In genomic region chr7:50625360-50625759, GRCh38 we compare ENCODE assay signal across 19 cellular contexts.
DNase-seq lines count a peak whose midpoint lies in the region; ATAC-seq, FAIRE-seq and TF ChIP-seq lines count a peak whose summit lies in the region.
"Had no signal": no experiment of that assay in that cellular context is flagged by ENCODE, and none has a peak within 500 bp of the region (broad histone marks: within the 10 kb centered on the region; RNA-seq: fewer than 3 reads in every experiment).

No MANE protein-coding gene starts in this region.

- CTCF ChIA-PET in K562 (lab: Yijun Ruan, JAX; ENCODE audit: low intra/inter-chr PET ratio) = no interaction called here

- H3K27me3 ChIP-seq in left ventricle myocardium inferior (ENCODE audit: low read depth) = no peaks in the 10 kb centered on the region
- H3K27me3 ChIP-seq in K562 (ENCODE audit: control insufficient read depth in 2 of 2, insufficient read depth in 2 of 2, low read length in 2 of 2) = no peaks in the 10 kb centered on the region
- H3K27me3 ChIP-seq in heart right ventricle = no peaks in the 10 kb centered on the region
- H3K27me3 ChIP-seq: BE2C had no signal

- peaks cover 11% of the 10 kb centered on the region for H3K36me3 ChIP-seq in left ventricle myocardium inferior
- peaks cover 27% of the 10 kb centered on the region; the same call in 2 of the 3 replicates for H3K36me3 ChIP-seq in K562 (ENCODE audit: control insufficient read depth, insufficient read depth, low read length)
- H3K36me3 ChIP-seq in heart right ventricle = peaks cover 0 to 54% (median 8%) of the 10 kb centered on the region in 9 donors
- H3K36me3 ChIP-seq: BE2C had no signal

- H3K79me2 ChIP-seq in K562 (ENCODE audit: control insufficient read depth, insufficient read depth, low read length) = 0 out of 3 replicates have a peak, but pooled peaks cover 4% of the 10 kb centered on the region

- H3K4me2 ChIP-seq in K562 (ENCODE audit: insufficient read depth, low read length) = no peak overlapping the region
- H3K4me2 ChIP-seq: A549, GM23338 had no signal

- TF ChIP-seq EP300 in K562 (IDR thresholded peaks at IDR 0.05; ENCODE audit: low read length) = no peak

- FAIRE-seq in K562 (lab: Jason Lieb, UNC) = no peak
- FAIRE-seq in urothelium cell line (lab: Jason Lieb, UNC) = peak; percentile 40
- FAIRE-seq: A549, D721Med, G401.6, GM12891 had no signal

- H3K4me1 ChIP-seq in left ventricle myocardium inferior (peaks cover 85% of the 10 kb centered on the region), K562 (replicated peaks in 1 of 2; ENCODE audit: control insufficient read depth in 2 of 2, insufficient read depth in 2 of 2, low read length in 2 of 2) (0 out of 5 replicates have a peak, but pooled peaks cover 0 to 3% of the 10 kb centered on the region in 2 experiments), heart right ventricle (peaks cover 0 to 77% (median 42%) of the 10 kb centered on the region in 9 donors)
- H3K4me1 ChIP-seq: A549, BE2C had no signal

- intact Hi-C loops in Right ventricle myocardium superior (cut with DNase I) = no loop called here
- intact Hi-C loops in left ventricle myocardium inferior (cut with micrococcal nuclease) = no loop called here
- intact Hi-C loops in K562 (cut with micrococcal nuclease) = no loop called here
- intact Hi-C loops in heart right ventricle (cut with DNase I) = loop anchor here in 2 of 10 donors (5.0 kb wide), 1 partner anchor 42 kb away; no protein-coding TSS in a partner anchor

- in situ Hi-C loops in K562 (cut with MboI) = no loop called here

- WGBS in K562 (ENCODE audit: insufficient coverage, low coverage, missing lambda C conversion rate) = 78% methylated on average over 5 of the region's 5 CpGs
- WGBS in heart right ventricle, 2 donors = 45 to 62% methylated on average over 5 of the region's 5 CpGs

- TF ChIP-seq CTCF in left ventricle myocardium inferior (IDR thresholded peaks at IDR 0.05; ENCODE audit: borderline replicate concordance) = no peak
- no peak for TF ChIP-seq CTCF in K562 (IDR thresholded peaks at IDR 0.05 in 2 of 3, conservative IDR thresholded peaks at IDR 0.05 in 1 of 3; ENCODE audit: insufficient read depth in 2 of 3, low read depth in 1 of 3, low read length in 3 of 3)
- no peak for TF ChIP-seq CTCF in heart right ventricle (IDR thresholded peaks at IDR 0.05)

- BruUV-seq in K562 (replicated peaks; lab: Mats Ljungman, UMichigan) = no TSS peak

- H2AFZ ChIP-seq in K562 (ENCODE audit: low read depth, low read length) = no peak overlapping the region
- H2AFZ ChIP-seq: GM23338 had no signal

- H3K9ac ChIP-seq in K562 (ENCODE audit: insufficient read depth in 1 of 2, low read depth in 2 of 2, low read length in 2 of 2) = no peak overlapping the region

- ATAC-seq in Right ventricle myocardium superior (ENCODE audit: poor library complexity) = peak; percentile 76
- ATAC-seq in K562 = no peak
- ATAC-seq in heart right ventricle = peak in 5 of 8 donors; percentile 53 to 90 (median 73)
- no peak for ATAC-seq in esophagus mucosa
- ATAC-seq: A549, GM23338 had no signal

- no peak overlapping the region for H3K4me3 ChIP-seq in left ventricle myocardium inferior
- H3K4me3 ChIP-seq in K562 = no peak overlapping the region
- H3K4me3 ChIP-seq in heart right ventricle = no peak overlapping the region
- H3K4me3 ChIP-seq: A549, GM23338 had no signal

- POLR2A ChIA-PET in K562 (lab: Yijun Ruan, JAX) = no interaction called here

- peaks cover 1% of the 10 kb centered on the region for H3K9me1 ChIP-seq in K562 (ENCODE audit: control insufficient read depth, insufficient read depth, low read length)

- no peak for TF ChIP-seq RAD21 in K562 (CRISPR knock-in tag; conservative IDR thresholded peaks at IDR 0.05 in 1 of 2, IDR thresholded peaks at IDR 0.05 in 1 of 2)

- peaks cover 4% of the 10 kb centered on the region; the same call in 1 of the 2 replicates for H4K20me1 ChIP-seq in K562 (replicated peaks; ENCODE audit: control insufficient read depth, insufficient read depth, low read length)

- TF ChIP-seq POLR2A in K562 (conservative IDR thresholded peaks at IDR 0.05) = no peak

- H3K9me3 ChIP-seq in left ventricle myocardium inferior (replicated peaks) (no peaks in the 10 kb centered on the region), K562 (replicated peaks; ENCODE audit: control insufficient read depth, insufficient read depth, low read depth, low read length) (no peaks in the 10 kb centered on the region), heart right ventricle (no peaks in the 10 kb centered on the region)
- H3K9me3 ChIP-seq: A549, BE2C had no signal

- no peak overlapping the region for H3K27ac ChIP-seq in left ventricle myocardium inferior (replicated peaks)
- no peak overlapping the region for H3K27ac ChIP-seq in K562 (ENCODE audit: extremely low read depth, low read depth, low read length)
- H3K27ac ChIP-seq in heart right ventricle = no peak overlapping the region
- H3K27ac ChIP-seq: A549, C4-2B had no signal

- DNase-seq in Right ventricle myocardium superior (no peak), left ventricle myocardium inferior (no peak), K562 (ENCODE audit: extremely low read depth in 1 of 4, low spot score in 3 of 4) (no peak), heart right ventricle (no peak), urothelium cell line (ENCODE audit: low spot score) (no peak), UCSD-AML1 (lab: John Stamatoyannopoulos, UW; ENCODE audit: unreplicated experiment) (no peak)
- DNase-seq: BE2C; CD4-positive, alpha-beta memory T cell; DMS153; DMS79 treated with DMSO at 0.1 percent for 48 hours; EL; H7 had no signal

TF ChIP-seq in K562, 482 proteins besides CTCF, POLR2A, EP300 and RAD21:
- no peak for TF ChIP-seq BCOR (IDR thresholded peaks at IDR 0.05)
- TF ChIP-seq ZBTB7A (IDR thresholded peaks at IDR 0.05; ENCODE audit: borderline replicate concordance, control insufficient read depth, low read depth, low read length) = no peak
- TF ChIP-seq GATAD2B (IDR thresholded peaks at IDR 0.05; ENCODE audit: borderline replicate concordance) = no peak
- peak; percentile 33 for TF ChIP-seq RFX1 (IDR thresholded peaks at IDR 0.05)
- TF ChIP-seq CHD2 (IDR thresholded peaks at IDR 0.05; ENCODE audit: low read depth, low read length) = no peak
- TF ChIP-seq NFE2 (IDR thresholded peaks at IDR 0.05; ENCODE audit: low read depth) = no peak
- TF ChIP-seq PML (IDR thresholded peaks at IDR 0.05; ENCODE audit: low read length) = no peak
TF ChIP-seq in K562: peak in this region for 1.

Comparison
In these comparisons a context has a peak if more than half of its experiments do, and no peak if none do; other contexts are left out.
1. ATAC-seq: peak in Right ventricle myocardium superior (single experiment) and heart right ventricle (5 of 8); none in K562 (single experiment) and esophagus mucosa (single experiment).